ENCODE assay signal across 8 cellular contexts in genomic region chr12:105106621-105107020, GRCh38. TPM values are rescaled to one million over a fixed set of nuclear protein-coding genes. Genes with fewer than 3 reads are reported as not detected.
DNase-seq lines count a peak whose midpoint lies in the region; ATAC-seq, FAIRE-seq and TF ChIP-seq lines count a peak whose summit lies in the region.

No MANE protein-coding gene starts in this region.

- DNase-seq in CD4-positive, alpha-beta memory T cell, result no peak
- DNase-seq in neural crest cell (ENCODE audit: low read depth, low spot score) (no peak), omental fat pad (ENCODE audit: low spot score) (no peak), urothelium cell line (ENCODE audit: low spot score) (no peak)

- H3F3A ChIP-seq in Loucy (ENCODE audit: low read depth), result no peaks in the 10 kb centered on the region

- CTCF ChIA-PET in CD4-positive, alpha-beta memory T cell (lab: Charles Lee; ENCODE audit: partially characterized antibody), result no interaction called here

- H3K27ac ChIP-seq in CD4-positive, alpha-beta memory T cell (ENCODE audit: low read depth, low read length), result no peak overlapping the region

- H3K36me3 ChIP-seq in CD4-positive, alpha-beta memory T cell (ENCODE audit: insufficient read depth, low read length), result no peaks in the 10 kb centered on the region
- H3K36me3 ChIP-seq in Loucy (ENCODE audit: insufficient read depth, low read length), result no peaks in the 10 kb centered on the region

- H3K27me3 Mint-ChIP-seq in CD4-positive, alpha-beta memory T cell, result peaks cover 19 to 23% of the 10 kb centered on the region in 2 donors
- H3K27me3 Mint-ChIP-seq in dendritic cell treated with granulocyte-macrophage colony-stimulating factor and Interleukin-4, amounts not matched to agents 40 ng/mL and 50 ng/mL, for 4 days, result peaks cover 7% of the 10 kb centered on the region
- H3K27me3 Mint-ChIP-seq in neural crest cell (ENCODE audit: low read depth), result no peaks in the 10 kb centered on the region

- peak overlapping the region; percentile 92 to 98 (median 97) for H3K4me3 Mint-ChIP-seq in CD4-positive, alpha-beta memory T cell
- H3K4me3 Mint-ChIP-seq in dendritic cell treated with granulocyte-macrophage colony-stimulating factor and Interleukin-4, amounts not matched to agents 40 ng/mL and 50 ng/mL, for 4 days, result peak overlapping the region; percentile 93
- peak overlapping the region; percentile 94 for H3K4me3 Mint-ChIP-seq in neural crest cell

- intact Hi-C loops in CD4-positive, alpha-beta memory T cell (cut with micrococcal nuclease), result loop anchor here (1.0 to 5.0 kb wide), 8 partner anchors 120 to 1266 kb away; partner anchors contain the start of genes APPL2, CHST11, HSP90B1 and NFYB
- intact Hi-C loops in dendritic cell treated with granulocyte-macrophage colony-stimulating factor and Interleukin-4, amounts not matched to agents 40 ng/mL and 50 ng/mL, for 4 days (cut with micrococcal nuclease), result loop anchor here (1.0 to 5.0 kb wide), 2 partner anchors 22 to 969 kb away; partner anchors contain the start of genes ALDH1L2 and NFYB

- no peak for TF ChIP-seq CTCF in Loucy (conservative IDR thresholded peaks at IDR 0.05; ENCODE audit: low read length)
- no peak for TF ChIP-seq CTCF in neural crest cell (conservative IDR thresholded peaks at IDR 0.05)
- no peak for TF ChIP-seq CTCF in omental fat pad (IDR thresholded peaks at IDR 0.05)

- H3K4me3 ChIP-seq in CD4-positive, alpha-beta memory T cell (ENCODE audit: low read length in 2 of 2), result peak overlapping the region in 1 of 2 donors; percentile 72
- peak overlapping the region; percentile 76 for H3K4me3 ChIP-seq in Loucy (ENCODE audit: low read length, poor library complexity, severe bottlenecking)

- H3K4me2 ChIP-seq in Loucy (ENCODE audit: low read depth, low read length, poor library complexity, severe bottlenecking), result peak overlapping the region; percentile 73

- peaks cover 0 to 4% (median 0%) of the 10 kb centered on the region in 8 donors for H3K9me3 Mint-ChIP-seq in CD4-positive, alpha-beta memory T cell
- H3K9me3 Mint-ChIP-seq in dendritic cell treated with granulocyte-macrophage colony-stimulating factor and Interleukin-4, amounts not matched to agents 40 ng/mL and 50 ng/mL, for 4 days, result no peaks in the 10 kb centered on the region
- peaks cover 4% of the 10 kb centered on the region for H3K9me3 Mint-ChIP-seq in neural crest cell

- FAIRE-seq in urothelium cell line (lab: Jason Lieb, UNC), result no peak

- peaks cover 35% of the 10 kb centered on the region for H3K79me2 ChIP-seq in Loucy (ENCODE audit: insufficient read depth, low read length)

- H3K4me1 Mint-ChIP-seq in CD4-positive, alpha-beta memory T cell, result peaks cover 20 to 37% (median 25%) of the 10 kb centered on the region in 4 donors
- H3K4me1 Mint-ChIP-seq in dendritic cell treated with granulocyte-macrophage colony-stimulating factor and Interleukin-4, amounts not matched to agents 40 ng/mL and 50 ng/mL, for 4 days (ENCODE audit: low read depth), result peaks cover 6% of the 10 kb centered on the region
- H3K4me1 Mint-ChIP-seq in neural crest cell, result peaks cover 36% of the 10 kb centered on the region

- peaks cover 0 to 3% of the 10 kb centered on the region in 2 donors for H3K9me3 ChIP-seq in CD4-positive, alpha-beta memory T cell (ENCODE audit: control insufficient read depth in 1 of 2, low read length in 2 of 2)
- H3K9me3 ChIP-seq in Loucy (ENCODE audit: insufficient read depth, low read depth, low read length), result no peaks in the 10 kb centered on the region

- H3K36me3 Mint-ChIP-seq in CD4-positive, alpha-beta memory T cell, result peaks cover under 1 to 11% of the 10 kb centered on the region in 2 donors
- H3K36me3 Mint-ChIP-seq in dendritic cell treated with granulocyte-macrophage colony-stimulating factor and Interleukin-4, amounts not matched to agents 40 ng/mL and 50 ng/mL, for 4 days (ENCODE audit: low read depth), result peaks cover 27% of the 10 kb centered on the region
- no peaks in the 10 kb centered on the region for H3K36me3 Mint-ChIP-seq in neural crest cell (ENCODE audit: low read depth)

- no peak for ATAC-seq in HG02884 (IDR thresholded peaks at IDR 0.05; ENCODE audit: unreplicated experiment)
- ATAC-seq in omental fat pad (ENCODE audit: low FRiP score), result no peak
- no peak for ATAC-seq in HG03139 (IDR thresholded peaks at IDR 0.05; ENCODE audit: unreplicated experiment)

- peak overlapping the region; percentile 76 for H3K9ac ChIP-seq in Loucy (ENCODE audit: low read depth, low read length, poor library complexity, severe bottlenecking)

- peaks cover 22% of the 10 kb centered on the region for H4K20me1 ChIP-seq in Loucy (ENCODE audit: insufficient read depth, low read length, poor library complexity, severe bottlenecking)

- peak overlapping the region in 5 of 7 donors; percentile 79 to 98 (median 96) for H3K27ac Mint-ChIP-seq in CD4-positive, alpha-beta memory T cell
- peak overlapping the region; percentile 98 for H3K27ac Mint-ChIP-seq in dendritic cell treated with granulocyte-macrophage colony-stimulating factor and Interleukin-4, amounts not matched to agents 40 ng/mL and 50 ng/mL, for 4 days
- H3K27ac Mint-ChIP-seq in neural crest cell (ENCODE audit: unreplicated experiment), result no peak overlapping the region

- H2AFZ ChIP-seq in Loucy (ENCODE audit: low read length), result peak overlapping the region; percentile 91

- POLR2A ChIA-PET in CD4-positive, alpha-beta memory T cell (lab: Charles Lee; ENCODE audit: partially characterized antibody), result interaction anchor here (1.4 to 2.2 kb wide), 3 partner anchors 10 to 803 kb away, joined by 4 to 9 read pairs (median 5); partner anchors contain the start of genes APPL2 and EID3

- peaks cover 32% of the 10 kb centered on the region for H3K4me1 ChIP-seq in CD4-positive, alpha-beta memory T cell (ENCODE audit: insufficient read depth, low read length)
- H3K4me1 ChIP-seq in Loucy (ENCODE audit: insufficient read depth, low read length, poor library complexity, severe bottlenecking), result peaks cover 35% of the 10 kb centered on the region

- H3K9me2 ChIP-seq in Loucy (replicated peaks; ENCODE audit: low read depth, low read length), result no peaks in the 10 kb centered on the region

- H3K27me3 ChIP-seq in CD4-positive, alpha-beta memory T cell (ENCODE audit: insufficient read depth, low read length), result no peaks in the 10 kb centered on the region
- no peaks in the 10 kb centered on the region for H3K27me3 ChIP-seq in Loucy (ENCODE audit: insufficient read depth, low read length, poor library complexity, severe bottlenecking)

RNA-seq across cellular contexts. Expression of gene WASHC4, which starts 0.9 kb away (rescaled TPM):
- 10 to 100 TPM; 71.4 to 75.4 TPM for total RNA-seq in CD4-positive, alpha-beta memory T cell
- polyA plus RNA-seq in CD4-positive, alpha-beta memory T cell, result 10 to 100 TPM; 36.7 to 37.9 TPM
- total RNA-seq in neural crest cell, result 32.0 and 35.8 TPM in 2 replicates
- 100 to 1,000 TPM in 1 of 4 donors, 10 to 100 TPM in 3; 43.9 to 130 (median 58.4) TPM for total RNA-seq in omental fat pad

RNA-seq across cellular contexts. Expression of gene ALDH1L2, which starts 22.4 kb away (rescaled TPM):
- under 1 TPM; 0.15 to 0.72 TPM for total RNA-seq in CD4-positive, alpha-beta memory T cell
- under 1 TPM in 1 of 2 donors, not detected in 1; 0.08 TPM for polyA plus RNA-seq in CD4-positive, alpha-beta memory T cell
- total RNA-seq in neural crest cell (4.0 and 4.2 TPM in 2 replicates), omental fat pad (10 to 100 TPM in 1 of 4 donors, 1 to 10 TPM in 3; 3.7 to 22.4 (median 5.2) TPM)
